In the genomic region with DNA sequence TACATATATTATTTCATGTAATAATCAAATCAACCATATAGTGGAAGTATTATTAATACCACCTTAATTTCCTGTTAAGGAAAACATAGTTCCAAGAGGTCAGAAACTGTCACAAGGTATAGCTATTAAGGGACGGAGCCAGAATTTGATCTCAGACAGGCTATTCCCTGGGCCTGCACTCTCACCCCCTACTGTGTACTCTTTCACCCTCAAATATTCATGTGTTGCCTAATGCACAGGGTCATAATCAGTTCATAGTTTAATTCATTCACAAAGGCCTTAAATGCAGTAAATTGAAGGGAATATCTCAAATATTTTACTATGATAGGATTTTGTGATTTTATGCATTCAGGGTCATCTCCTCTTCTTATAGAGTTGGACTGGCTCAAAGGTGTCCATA, we compare ENCODE assay signal across 34 cellular contexts.
DNase-seq lines count a peak whose midpoint lies in the region; ATAC-seq and TF ChIP-seq lines count a peak whose summit lies in the region.
"Had no signal": no experiment of that assay in that cellular context is flagged by ENCODE, and none has a peak within 500 bp of the region (broad histone marks: within the 10 kb centered on the region; RNA-seq: fewer than 3 reads in every experiment).

No MANE protein-coding gene starts in this region.

- H3K36me3 ChIP-seq in uterus = no peaks in the 10 kb centered on the region
- H3K36me3 ChIP-seq: BE2C; BLaER1; BLaER1 treated with 17β-estradiol and CSF1 and Interleukin-3, amounts not matched to agents 10 nM and 100 nM had no signal

- no peaks in the 10 kb centered on the region for H3K9me3 ChIP-seq in uterus
- H3K9me3 ChIP-seq: A549, BE2C, Caco-2 had no signal

- DNase-seq in caudate nucleus (lab: John Stamatoyannopoulos, UW) = no peak
- DNase-seq in choroid plexus epithelial cell (ENCODE audit: low read depth) = peak; percentile 73
- DNase-seq in iris pigment epithelial cell (ENCODE audit: low read depth) = peak; percentile 16
- DNase-seq in left lobe of liver (ENCODE audit: low spot score) = no peak
- DNase-seq in uterus = no peak
- no peak for DNase-seq in SHP77 treated with DMSO at 0.1 percent for 48 hours (lab: John Stamatoyannopoulos, UW)
- no peak for DNase-seq in activated naive CD4-positive, alpha-beta T cell treated with anti-CD3 and anti-CD28 coated beads, Interleukin-2, amount 50 U/mL, for 72 hours (ENCODE audit: low spot score in 2 of 2)
- DNase-seq: 8988T; ACHN; BE2C; C1 segment of cervical spinal cord; Caco-2; Calu3; CD4-positive, alpha-beta memory T cell; CD4-positive, alpha-beta T cell; CD4-positive, CD25-positive, alpha-beta regulatory T cell; CD8-positive, alpha-beta memory T cell; CD8-positive, alpha-beta T cell; COR-L47; DMS 273 treated with DMSO at 0.1 percent for 48 hours; DMS153; DMS53; DMS79; DMS79 treated with DMSO at 0.1 percent for 48 hours; DND-41; EL had no signal

- H3K9me3 Mint-ChIP-seq in activated naive CD4-positive, alpha-beta T cell treated with anti-CD3 and anti-CD28 coated beads, Interleukin-2, amount 50 U/mL, for 72 hours = no peaks in the 10 kb centered on the region
- H3K9me3 Mint-ChIP-seq: CD8-positive, alpha-beta T cell had no signal

- intact Hi-C loops in uterus (cut with DNase I; ENCODE audit: low total_unique reads) = no loop called here

- H3K36me3 Mint-ChIP-seq in activated naive CD4-positive, alpha-beta T cell treated with anti-CD3 and anti-CD28 coated beads, Interleukin-2, amount 50 U/mL, for 72 hours = peaks cover 0 to 7% of the 10 kb centered on the region in 2 donors
- H3K36me3 Mint-ChIP-seq: CD4-positive, alpha-beta memory T cell; CD4-positive, CD25-positive, alpha-beta regulatory T cell; CD8-positive, alpha-beta T cell had no signal

- no peaks in the 10 kb centered on the region for H3K4me1 ChIP-seq in uterus
- H3K4me1 ChIP-seq: A549, BE2C, Caco-2 had no signal

- no peak for TF ChIP-seq POLR2A in uterus (IDR thresholded peaks at IDR 0.05)

- no peak overlapping the region for H3K27ac Mint-ChIP-seq in activated naive CD4-positive, alpha-beta T cell treated with anti-CD3 and anti-CD28 coated beads, Interleukin-2, amount 50 U/mL, for 72 hours
- H3K27ac Mint-ChIP-seq: B cell; CD14-positive monocyte; CD4-positive, alpha-beta memory T cell; CD4-positive, alpha-beta T cell; CD4-positive, CD25-positive, alpha-beta regulatory T cell; CD8-positive, alpha-beta memory T cell; CD8-positive, alpha-beta T cell had no signal

- H3K27me3 ChIP-seq in uterus = no peaks in the 10 kb centered on the region
- H3K27me3 ChIP-seq: BE2C, BLaER1 had no signal

- H3K4me3 ChIP-seq in choroid plexus epithelial cell (ENCODE audit: low read depth, low read length) (no peak overlapping the region), uterus (no peak overlapping the region)
- H3K4me3 ChIP-seq: A549; BLaER1; BLaER1 treated with 17β-estradiol and CSF1 and Interleukin-3, amounts not matched to agents 10 nM and 100 nM had no signal

- ATAC-seq in left lobe of liver (peak; percentile 54), HG03442 (IDR thresholded peaks at IDR 0.05; ENCODE audit: unreplicated experiment) (no peak)
- ATAC-seq in activated naive CD4-positive, alpha-beta T cell treated with anti-CD3 and anti-CD28 coated beads, Interleukin-2, amount 50 U/mL, for 72 hours = no peak
- ATAC-seq: A549; CD8-positive, alpha-beta T cell had no signal

- TF ChIP-seq CTCF in choroid plexus epithelial cell (conservative IDR thresholded peaks at IDR 0.05; ENCODE audit: low read depth, low read length) (no peak), uterus (IDR thresholded peaks at IDR 0.05) (no peak)

- peak overlapping the region; percentile 26 for H3K27ac ChIP-seq in caudate nucleus (ENCODE audit: low read depth, low read length)
- no peak overlapping the region for H3K27ac ChIP-seq in uterus
- H3K27ac ChIP-seq: 22Rv1; A549; BLaER1; BLaER1 treated with 17β-estradiol and CSF1 and Interleukin-3, amounts not matched to agents 10 nM and 100 nM; C4-2B had no signal

Comparison
In these comparisons a context has a peak if more than half of its experiments do, and no peak if none do; other contexts are left out.
1. DNase-seq: peak in choroid plexus epithelial cell (single experiment) and iris pigment epithelial cell (single experiment); none in caudate nucleus (0 of 61), left lobe of liver (single experiment), uterus (0 of 2), SHP77 treated with DMSO at 0.1 percent for 48 hours (single experiment) and activated naive CD4-positive, alpha-beta T cell treated with anti-CD3 and anti-CD28 coated beads, Interleukin-2, amount 50 U/mL, for 72 hours (0 of 2).